In the genomic region with DNA sequence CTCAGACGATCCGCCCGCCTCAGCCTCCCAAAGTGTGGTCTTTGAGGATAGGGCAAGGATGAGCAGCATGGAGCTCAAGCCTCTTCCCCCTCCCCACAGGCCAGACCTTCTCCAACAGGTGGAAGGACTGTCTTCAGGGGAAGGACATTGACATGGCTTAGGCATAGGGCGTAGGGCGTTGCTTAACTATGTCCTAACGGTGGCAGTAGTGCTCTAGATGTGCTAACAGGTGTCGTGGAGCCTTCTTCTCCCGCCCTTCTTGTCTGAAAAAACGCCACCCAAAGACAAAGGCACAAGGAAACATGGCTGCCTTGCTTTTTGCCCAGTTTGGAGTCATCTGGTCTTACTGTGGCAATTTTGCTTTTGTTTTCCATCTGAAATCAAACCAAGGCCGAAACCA, we compare ENCODE assay signal across 8 cellular contexts.
A peak's percentile ranks its signal among the peaks of the same experiment; 100 is the strongest.
DNase-seq lines count a peak whose midpoint lies in the region; ATAC-seq and TF ChIP-seq lines count a peak whose summit lies in the region.

No MANE protein-coding gene starts in this region.

- H3K9me3 Mint-ChIP-seq in naive thymus-derived CD4-positive, alpha-beta T cell = peaks cover 0 to 5% (median 0%) of the 10 kb centered on the region in 11 donors
- H3K9me3 Mint-ChIP-seq in mesothelial cell of epicardium (peaks cover 13% of the 10 kb centered on the region), endodermal cell (peaks cover 32% of the 10 kb centered on the region)

- peak overlapping the region in 4 of 9 donors; percentile 72 to 92 (median 88) for H3K27ac Mint-ChIP-seq in naive thymus-derived CD4-positive, alpha-beta T cell
- H3K27ac Mint-ChIP-seq in mesothelial cell of epicardium = no peak overlapping the region
- no peak overlapping the region for H3K27ac Mint-ChIP-seq in endodermal cell

- H3K27me3 Mint-ChIP-seq in naive thymus-derived CD4-positive, alpha-beta T cell = no peaks in the 10 kb centered on the region
- H3K27me3 Mint-ChIP-seq in mesothelial cell of epicardium (ENCODE audit: low read depth) = no peaks in the 10 kb centered on the region
- H3K27me3 Mint-ChIP-seq in endodermal cell (ENCODE audit: insufficient read depth) = no peaks in the 10 kb centered on the region

- H3K9ac ChIP-seq in adipocyte (ENCODE audit: low read length) (peak overlapping the region; percentile 58), endodermal cell (ENCODE audit: extremely low read depth, low read length, poor library complexity, severe bottlenecking) (no peak overlapping the region)

- H3K27ac ChIP-seq in naive thymus-derived CD4-positive, alpha-beta T cell (ENCODE audit: low read depth, low read length) = no peak overlapping the region
- no peak overlapping the region for H3K27ac ChIP-seq in endodermal cell (ENCODE audit: low read depth, low read length)

- CTCF ChIA-PET in naive thymus-derived CD4-positive, alpha-beta T cell (lab: Charles Lee) = no interaction called here

- DNase-seq in GM13977 (ENCODE audit: low spot score) (peak; percentile 36), adipocyte (ENCODE audit: low read depth) (peak; percentile 61), mesothelial cell of epicardium (ENCODE audit: low spot score in 2 of 2, unreplicated experiment in 2 of 2) (no peak), endodermal cell (no peak), CD1c-positive myeloid dendritic cell (ENCODE audit: extremely low spot score) (no peak), NCI-H446 treated with DMSO at 0.1 percent for 48 hours (lab: John Stamatoyannopoulos, UW) (no peak)
- peak in 5 of 9 donors; percentile 83 to 90 (median 87) for DNase-seq in naive thymus-derived CD4-positive, alpha-beta T cell

- peak overlapping the region in 5 of 10 donors; percentile 86 to 94 (median 93) for H3K4me3 Mint-ChIP-seq in naive thymus-derived CD4-positive, alpha-beta T cell
- no peak overlapping the region for H3K4me3 Mint-ChIP-seq in mesothelial cell of epicardium
- no peak overlapping the region for H3K4me3 Mint-ChIP-seq in endodermal cell

- H3K27me3 ChIP-seq in adipocyte (replicated peaks; ENCODE audit: control insufficient read depth, insufficient read depth, low read length) (no peaks in the 10 kb centered on the region), endodermal cell (ENCODE audit: control insufficient read depth, insufficient read depth, low read length, poor library complexity, severe bottlenecking) (no peaks in the 10 kb centered on the region)
- H3K27me3 ChIP-seq in naive thymus-derived CD4-positive, alpha-beta T cell (ENCODE audit: control insufficient read depth in 2 of 2, insufficient read depth in 2 of 2, low read length in 2 of 2) = no peaks in the 10 kb centered on the region

- TF ChIP-seq CTCF in GM13977 (IDR thresholded peaks at IDR 0.05; ENCODE audit: extremely low read depth, insufficient read depth, missing control alignments) (peak; percentile 71), mesothelial cell of epicardium (IDR thresholded peaks at IDR 0.05; ENCODE audit: unreplicated experiment) (no peak), endodermal cell (conservative IDR thresholded peaks at IDR 0.05) (no peak)

- H3K4me1 Mint-ChIP-seq in naive thymus-derived CD4-positive, alpha-beta T cell = peaks cover 0 to 20% (median 0%) of the 10 kb centered on the region in 7 donors
- H3K4me1 Mint-ChIP-seq in mesothelial cell of epicardium (no peaks in the 10 kb centered on the region), endodermal cell (peaks cover 11% of the 10 kb centered on the region)

- in situ Hi-C loops in GM13977 (cut with MboI; ENCODE audit: low pct_unique_long_range_greater_than_20kb, low sequenced_read_pairs, unreplicated experiment) = no loop called here

- H3K9me3 ChIP-seq in adipocyte (ENCODE audit: control insufficient read depth, low read length) (no peaks in the 10 kb centered on the region), endodermal cell (ENCODE audit: control insufficient read depth, low read length) (peaks cover 37% of the 10 kb centered on the region)
- H3K9me3 ChIP-seq in naive thymus-derived CD4-positive, alpha-beta T cell (ENCODE audit: control insufficient read depth in 2 of 3, low read length in 3 of 3) = no peaks in the 10 kb centered on the region

- H3K4me3 ChIP-seq in adipocyte (ENCODE audit: low read length) (peak overlapping the region; percentile 71), endodermal cell (ENCODE audit: low read length) (no peak overlapping the region)
- no peak overlapping the region for H3K4me3 ChIP-seq in naive thymus-derived CD4-positive, alpha-beta T cell (ENCODE audit: low read length)

- WGBS in endodermal cell (ENCODE audit: insufficient coverage in 1 of 2, insufficient read length in 1 of 2), 2 experiments = 94 to 97% methylated on average over 5 to 9 of the region's 10 CpGs

- ATAC-seq in HG02943 (IDR thresholded peaks at IDR 0.05; ENCODE audit: low read depth, unreplicated experiment) = peak; percentile 71
- no peak for ATAC-seq in naive thymus-derived CD4-positive, alpha-beta T cell

- peaks cover 14% of the 10 kb centered on the region for H3K4me1 ChIP-seq in adipocyte (ENCODE audit: control insufficient read depth, insufficient read depth, low read length)
- H3K4me1 ChIP-seq in naive thymus-derived CD4-positive, alpha-beta T cell (ENCODE audit: control insufficient read depth in 2 of 2, insufficient read depth in 2 of 2, low read length in 2 of 2) = no peaks in the 10 kb centered on the region
- H3K4me1 ChIP-seq in endodermal cell (ENCODE audit: control insufficient read depth, insufficient read depth, low read length) = no peaks in the 10 kb centered on the region

- H3K36me3 ChIP-seq in adipocyte (ENCODE audit: control insufficient read depth, insufficient read depth, low read length, severe bottlenecking) (no peaks in the 10 kb centered on the region), endodermal cell (ENCODE audit: control insufficient read depth, insufficient read depth, low read length) (peaks cover 73% of the 10 kb centered on the region)
- peaks cover 0 to 4% (median 0%) of the 10 kb centered on the region in 3 experiments for H3K36me3 ChIP-seq in naive thymus-derived CD4-positive, alpha-beta T cell (ENCODE audit: control insufficient read depth in 2 of 3, insufficient read depth in 3 of 3, low read length in 3 of 3)

- peaks cover 0 to 18% (median 5%) of the 10 kb centered on the region in 5 donors for H3K36me3 Mint-ChIP-seq in naive thymus-derived CD4-positive, alpha-beta T cell
- peaks cover 64% of the 10 kb centered on the region for H3K36me3 Mint-ChIP-seq in mesothelial cell of epicardium
- H3K36me3 Mint-ChIP-seq in endodermal cell (ENCODE audit: low read depth) = peaks cover 95% of the 10 kb centered on the region

- POLR2A ChIA-PET in naive thymus-derived CD4-positive, alpha-beta T cell (lab: Charles Lee) = no interaction called here

- intact Hi-C loops in naive thymus-derived CD4-positive, alpha-beta T cell (cut with micrococcal nuclease) = no loop called here

Comparison
In these comparisons a context has a peak if more than half of its experiments do, and no peak if none do; other contexts are left out.
1. DNase-seq: peak in GM13977 (single experiment), adipocyte (single experiment) and naive thymus-derived CD4-positive, alpha-beta T cell (5 of 9); none in mesothelial cell of epicardium (0 of 2), endodermal cell (single experiment), CD1c-positive myeloid dendritic cell (single experiment) and NCI-H446 treated with DMSO at 0.1 percent for 48 hours (single experiment).